In the genomic region with DNA sequence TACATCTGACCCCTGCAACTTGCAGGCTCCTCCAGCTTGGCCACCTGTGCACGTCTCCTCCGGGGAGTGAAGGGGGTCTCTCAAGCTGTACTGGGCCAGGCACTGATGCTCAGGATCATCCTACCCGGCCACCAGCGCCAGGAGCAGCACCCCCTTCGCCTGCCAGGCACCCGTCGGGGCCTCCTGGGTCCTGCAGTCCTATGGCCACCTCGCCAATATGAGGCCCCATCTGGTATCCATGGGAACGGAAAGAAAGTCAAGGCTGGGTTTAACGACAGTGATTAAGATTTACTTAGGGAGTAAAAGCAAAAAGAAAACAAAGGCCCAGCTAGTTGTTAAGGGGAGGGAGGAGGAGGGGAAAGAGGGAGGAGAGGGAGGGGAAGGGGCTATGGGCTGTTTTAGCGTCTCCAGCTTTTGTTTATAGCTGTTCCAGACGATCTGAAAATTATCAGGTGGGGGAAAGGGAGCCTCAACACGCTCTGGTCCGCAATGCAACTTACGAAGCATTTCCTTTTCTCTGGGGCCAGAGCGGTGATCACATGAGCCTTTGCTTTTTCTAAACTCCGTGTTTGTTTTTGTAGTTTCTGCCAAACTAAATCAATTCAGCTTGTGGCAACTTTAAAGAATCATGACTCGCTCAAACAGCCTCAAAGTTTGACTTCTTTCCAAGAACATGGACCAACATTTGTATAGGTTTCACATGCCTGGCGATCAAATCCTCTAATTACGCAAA, we compare ENCODE assay signal across 9 cellular contexts.
DNase-seq lines count a peak whose midpoint lies in the region; ATAC-seq and TF ChIP-seq lines count a peak whose summit lies in the region.
"Had no signal": no experiment of that assay in that cellular context is flagged by ENCODE, and none has a peak within 500 bp of the region (broad histone marks: within the 10 kb centered on the region; RNA-seq: fewer than 3 reads in every experiment).

No MANE protein-coding gene starts in this region.

- no peak for TF ChIP-seq EP300 in suprapubic skin (IDR thresholded peaks at IDR 0.05)

- no peak overlapping the region for H3K9ac ChIP-seq in HUES48 (ENCODE audit: low read depth, low read length)

- WGBS in suprapubic skin, result 33% methylated on average over 20 of the region's 20 CpGs

- no peak for DNase-seq in chondrocyte (ENCODE audit: low spot score)
- DNase-seq in medulla oblongata (ENCODE audit: extremely low spot score), result peak; percentile 3
- no peak for DNase-seq in suprapubic skin (ENCODE audit: low spot score in 2 of 2)
- no peak for DNase-seq in activated T-cell treated with anti-CD3 and anti-CD28 coated beads, Interleukin-2, amount 50 U/mL, for 72 hours
- DNase-seq in NCI-H2171 (lab: John Stamatoyannopoulos, UW), result no peak
- no peak for DNase-seq in Ammon's horn (ENCODE audit: low spot score)
- no peak for DNase-seq in activated naive CD8-positive, alpha-beta T cell treated with anti-CD3 and anti-CD28 coated beads for 36 hours
- DNase-seq: activated CD8-positive, alpha-beta memory T cell treated with anti-CD3 and anti-CD28 coated beads, Interleukin-2, amount 50 U/mL, for 48 hours had no signal

- no peaks in the 10 kb centered on the region for H3K36me3 Mint-ChIP-seq in chondrocyte (ENCODE audit: low read depth)
- H3K36me3 Mint-ChIP-seq in activated T-cell treated with anti-CD3 and anti-CD28 coated beads, Interleukin-2, amount 50 U/mL, for 72 hours (ENCODE audit: insufficient read depth in 2 of 2), result no peaks in the 10 kb centered on the region
- no peaks in the 10 kb centered on the region for H3K36me3 Mint-ChIP-seq in activated naive CD8-positive, alpha-beta T cell treated with anti-CD3 and anti-CD28 coated beads for 36 hours

- H3K4me1 Mint-ChIP-seq in chondrocyte (ENCODE audit: low read depth), result peaks cover 45% of the 10 kb centered on the region
- H3K4me1 Mint-ChIP-seq in activated T-cell treated with anti-CD3 and anti-CD28 coated beads, Interleukin-2, amount 50 U/mL, for 72 hours (ENCODE audit: low read depth), result no peaks in the 10 kb centered on the region
- no peaks in the 10 kb centered on the region for H3K4me1 Mint-ChIP-seq in activated naive CD8-positive, alpha-beta T cell treated with anti-CD3 and anti-CD28 coated beads for 36 hours

- no peaks in the 10 kb centered on the region for H3K9me3 Mint-ChIP-seq in chondrocyte (ENCODE audit: low read depth)
- H3K9me3 Mint-ChIP-seq in activated T-cell treated with anti-CD3 and anti-CD28 coated beads, Interleukin-2, amount 50 U/mL, for 72 hours, result no peaks in the 10 kb centered on the region
- no peaks in the 10 kb centered on the region for H3K9me3 Mint-ChIP-seq in activated naive CD8-positive, alpha-beta T cell treated with anti-CD3 and anti-CD28 coated beads for 36 hours

- no peaks in the 10 kb centered on the region for H3K9me3 ChIP-seq in HUES48 (ENCODE audit: control insufficient read depth, insufficient read depth, low read length)
- H3K9me3 ChIP-seq in suprapubic skin, result no peaks in the 10 kb centered on the region

- no peak for TF ChIP-seq CTCF in chondrocyte (IDR thresholded peaks at IDR 0.05)
- TF ChIP-seq CTCF in suprapubic skin (IDR thresholded peaks at IDR 0.05), result no peak

- no peak overlapping the region for H3K27ac ChIP-seq in HUES48 (ENCODE audit: low read depth, low read length)
- H3K27ac ChIP-seq in suprapubic skin, result peak overlapping the region; percentile 70

- no peaks in the 10 kb centered on the region for H3K36me3 ChIP-seq in HUES48 (ENCODE audit: control insufficient read depth, insufficient read depth, low read length)
- no peaks in the 10 kb centered on the region for H3K36me3 ChIP-seq in suprapubic skin

- H3K4me1 ChIP-seq in HUES48 (ENCODE audit: control insufficient read depth, insufficient read depth, low read length) (peaks cover 11% of the 10 kb centered on the region), suprapubic skin (peaks cover 18% of the 10 kb centered on the region)

- no peak for ATAC-seq in activated T-cell treated with anti-CD3 and anti-CD28 coated beads, Interleukin-2, amount 50 U/mL, for 72 hours (replicated peaks in 1 of 2)

- H3K27me3 ChIP-seq in HUES48 (ENCODE audit: control insufficient read depth, insufficient read depth, low read length) (no peaks in the 10 kb centered on the region), suprapubic skin (no peaks in the 10 kb centered on the region)

- peak overlapping the region; percentile 41 for H3K4me3 Mint-ChIP-seq in chondrocyte (ENCODE audit: unreplicated experiment)
- no peak overlapping the region for H3K4me3 Mint-ChIP-seq in activated T-cell treated with anti-CD3 and anti-CD28 coated beads, Interleukin-2, amount 50 U/mL, for 72 hours
- H3K4me3 Mint-ChIP-seq in activated naive CD8-positive, alpha-beta T cell treated with anti-CD3 and anti-CD28 coated beads for 36 hours, result no peak overlapping the region

- H3K4me3 ChIP-seq in HUES48 (ENCODE audit: low read depth, low read length) (peak overlapping the region; percentile 25; the same call in 1 of the 2 replicates), suprapubic skin (peak overlapping the region; percentile 10)

- peak overlapping the region; percentile 90 for H3K27ac Mint-ChIP-seq in chondrocyte (ENCODE audit: unreplicated experiment)
- no peak overlapping the region for H3K27ac Mint-ChIP-seq in activated T-cell treated with anti-CD3 and anti-CD28 coated beads, Interleukin-2, amount 50 U/mL, for 72 hours
- no peak overlapping the region for H3K27ac Mint-ChIP-seq in activated naive CD8-positive, alpha-beta T cell treated with anti-CD3 and anti-CD28 coated beads for 36 hours

- no peaks in the 10 kb centered on the region for H3K27me3 Mint-ChIP-seq in chondrocyte (ENCODE audit: low read depth)
- peaks cover 6% of the 10 kb centered on the region for H3K27me3 Mint-ChIP-seq in activated T-cell treated with anti-CD3 and anti-CD28 coated beads, Interleukin-2, amount 50 U/mL, for 72 hours (ENCODE audit: low read depth)
- H3K27me3 Mint-ChIP-seq in activated naive CD8-positive, alpha-beta T cell treated with anti-CD3 and anti-CD28 coated beads for 36 hours, result no peaks in the 10 kb centered on the region

- no peak for TF ChIP-seq POLR2A in suprapubic skin (IDR thresholded peaks at IDR 0.05)
